ENCODE assay signal across 8 cellular contexts in genomic region chr3:193970773-193971206, GRCh38.
A peak's percentile ranks its signal among the peaks of the same experiment; 100 is the strongest.
DNase-seq lines count a peak whose midpoint lies in the region; ATAC-seq and TF ChIP-seq lines count a peak whose summit lies in the region.

No MANE protein-coding gene starts in this region.

- no peaks in the 10 kb centered on the region for H3K4me1 ChIP-seq in ascending aorta

- no peak for TF ChIP-seq CTCF in C4-2B (conservative IDR thresholded peaks at IDR 0.05)
- no peak for TF ChIP-seq CTCF in ascending aorta (IDR thresholded peaks at IDR 0.05)

- ATAC-seq in GM19467 (IDR thresholded peaks at IDR 0.05; ENCODE audit: unreplicated experiment) = peak; percentile 25

- peak overlapping the region; percentile 24 for H3K27ac ChIP-seq in C4-2B
- H3K27ac ChIP-seq in ascending aorta = no peak overlapping the region

- H3K36me3 ChIP-seq in ascending aorta = no peaks in the 10 kb centered on the region

- intact Hi-C loops in ascending aorta (cut with DNase I) = no loop called here

- peak; percentile 83 for DNase-seq in HT1080 (ENCODE audit: low read depth)
- peak; percentile 44 for DNase-seq in epidermal melanocyte (ENCODE audit: insufficient read length, low spot score)
- no peak for DNase-seq in stimulated activated CD4-positive, alpha-beta T cell treated with anti-CD3 and anti-CD28 coated beads, Interleukin-4, amount 100 ng/mL, for 4 hours
- no peak for DNase-seq in EL
- no peak for DNase-seq in germinal center (ENCODE audit: low spot score)
- DNase-seq in ascending aorta (ENCODE audit: low spot score in 2 of 2) = no peak

- no peak overlapping the region for H3K4me3 ChIP-seq in ascending aorta

- H3K27me3 ChIP-seq in ascending aorta = no peaks in the 10 kb centered on the region

- H3K9me3 ChIP-seq in ascending aorta = no peaks in the 10 kb centered on the region

Comparison
In these comparisons a context has a peak if more than half of its experiments do, and no peak if none do; other contexts are left out.
1. DNase-seq: peak in HT1080 (single experiment) and epidermal melanocyte (single experiment); none in stimulated activated CD4-positive, alpha-beta T cell treated with anti-CD3 and anti-CD28 coated beads, Interleukin-4, amount 100 ng/mL, for 4 hours (0 of 2), EL (single experiment), germinal center (single experiment) and ascending aorta (0 of 2).